Comparison of ENCODE assay signal across 1 cellular context in genomic region chr16:50603206-50604064, GRCh38.
A peak's percentile ranks its signal among the peaks of the same experiment; 100 is the strongest.
TF ChIP-seq lines count a peak whose summit lies in the region.

No MANE protein-coding gene starts in this region.

TF ChIP-seq in HepG2, 621 proteins besides CTCF, POLR2A, EP300 and RAD21 (continued from another document):
- TF ChIP-seq ZNF558 (CRISPR knock-in tag; IDR thresholded peaks at IDR 0.05; ENCODE audit: borderline replicate concordance): no peak
- TF ChIP-seq ATAD3A (CRISPR knock-in tag; IDR thresholded peaks at IDR 0.05): no peak
- TF ChIP-seq ZNF878 (CRISPR knock-in tag; IDR thresholded peaks at IDR 0.05): no peak
- TF ChIP-seq NFAT5 (CRISPR knock-in tag; IDR thresholded peaks at IDR 0.05): no peak
- no peak for TF ChIP-seq SCMH1 (CRISPR knock-in tag; IDR thresholded peaks at IDR 0.05; ENCODE audit: borderline replicate concordance)
- 0 out of 2 replicates have a peak, but pooled peaks have one; percentile 8 for TF ChIP-seq HIVEP1 (CRISPR knock-in tag; IDR thresholded peaks at IDR 0.05)
- TF ChIP-seq SRSF1 (optimal IDR thresholded peaks at IDR 0.05; ENCODE audit: low read depth, low read length): peak; percentile 46
- no peak for TF ChIP-seq ZNF329 (CRISPR knock-in tag; IDR thresholded peaks at IDR 0.05; ENCODE audit: low read depth)
- TF ChIP-seq MAX (IDR thresholded peaks at IDR 0.05): no peak
- no peak for TF ChIP-seq ZNF580 (CRISPR knock-in tag; IDR thresholded peaks at IDR 0.05; ENCODE audit: borderline replicate concordance, low read depth)
- no peak for TF ChIP-seq MATR3 (CRISPR knock-in tag; IDR thresholded peaks at IDR 0.05)
- TF ChIP-seq AHDC1 (CRISPR knock-in tag; IDR thresholded peaks at IDR 0.05; ENCODE audit: borderline replicate concordance): no peak
- no peak for TF ChIP-seq ZNF546 (CRISPR knock-in tag; conservative IDR thresholded peaks at IDR 0.05)
- peak; percentile 31; the same call in 1 of the 2 replicates for TF ChIP-seq ZNF235 (CRISPR knock-in tag; IDR thresholded peaks at IDR 0.05; ENCODE audit: borderline replicate concordance)
- no peak for TF ChIP-seq ZNF280B (CRISPR knock-in tag; IDR thresholded peaks at IDR 0.05; ENCODE audit: borderline replicate concordance)
- TF ChIP-seq POLR2AphosphoS5 (IDR thresholded peaks at IDR 0.05; ENCODE audit: low read depth, low read length): 0 out of 2 replicates have a peak, but pooled peaks have one; percentile 8
- TF ChIP-seq ZNF883 (CRISPR knock-in tag; IDR thresholded peaks at IDR 0.05; ENCODE audit: not compliant biosample characterization): peak; percentile 51
- no peak for TF ChIP-seq ZNF230 (CRISPR knock-in tag; IDR thresholded peaks at IDR 0.05)
- TF ChIP-seq DNMT1 (CRISPR knock-in tag; IDR thresholded peaks at IDR 0.05): 0 out of 2 replicates have a peak, but pooled peaks have one; percentile 3
- TF ChIP-seq SRF (IDR thresholded peaks at IDR 0.05; ENCODE audit: low read depth, low read length): peak; percentile 35; the same call in 1 of the 2 replicates
- TF ChIP-seq RBM22 (optimal IDR thresholded peaks at IDR 0.05; ENCODE audit: low read length): peak; percentile 77
- no peak for TF ChIP-seq THAP8 (CRISPR knock-in tag; IDR thresholded peaks at IDR 0.05; ENCODE audit: borderline replicate concordance)
